Comparison of ENCODE assay signal across 29 cellular contexts in genomic region chr15:99863527-99864198, GRCh38.
"Had no signal": no experiment of that assay in that cellular context is flagged by ENCODE, and none has a peak within 500 bp of the region (broad histone marks: within the 10 kb centered on the region; RNA-seq: fewer than 3 reads in every experiment).

No MANE protein-coding gene starts in this region.

- DNase-seq: activated CD4-positive, alpha-beta memory T cell treated with anti-CD3 and anti-CD28 coated beads for 36 hours; activated CD4-positive, alpha-beta T cell treated with anti-CD3 and anti-CD28 coated beads, Interleukin-2, amount 10 ng/mL, durations not matched to agents 7 days and 5 days; activated CD4-positive, CD25-positive, alpha-beta regulatory T cell; activated CD8-positive, alpha-beta memory T cell treated with anti-CD3 and anti-CD28 coated beads for 24 hours; activated effector memory CD4-positive, alpha-beta T cell treated with anti-CD3 and anti-CD28 coated beads, Interleukin-2, amount 50 U/mL, for 16 hours; activated naive CD4-positive, alpha-beta T cell treated with Interleukin-2 at 50 U/mL for 16 hours; activated naive CD8-positive, alpha-beta T cell treated with anti-CD3 and anti-CD28 coated beads, Interleukin-2, amount 50 U/mL, for 24 hours; activated T-cell treated with anti-CD3 and anti-CD28 coated beads, Interleukin-2, amount 50 U/mL, for 4 hours; amygdala; KG1; MG63; MV-4-11; NCI-H1092 treated with DMSO at 0.1 percent for 48 hours; NCI-H1417 treated with DMSO at 0.1 percent for 48 hours; NCI-H1694; NCI-H2029; NCI-H2107; NCI-H345; NCI-H510A; NCI-H526 treated with DMSO at 0.1 percent for 48 hours; PC-3; SHP77; T-helper 17 cell; T1000 had no signal

- ATAC-seq: activated naive CD4-positive, alpha-beta T cell treated with anti-CD3 and anti-CD28 coated beads, Interleukin-2, amount 50 U/mL, for 72 hours; activated naive CD8-positive, alpha-beta T cell treated with anti-CD3 and anti-CD28 coated beads, Interleukin-2, amount 50 U/mL, for 24 hours; activated T-cell treated with anti-CD3 and anti-CD28 coated beads, Interleukin-2, amount 50 U/mL, for 4 hours; PC-3; SK-N-SH treated with all-trans-retinoic acid at 6 μM for 48 hours; T-helper 17 cell had no signal

- H3K4me3 Mint-ChIP-seq: activated CD4-positive, alpha-beta memory T cell treated with anti-CD3 and anti-CD28 coated beads for 36 hours; activated CD4-positive, alpha-beta T cell treated with anti-CD3 and anti-CD28 coated beads, Interleukin-2, amount 10 ng/mL, durations not matched to agents 7 days and 5 days; activated naive CD8-positive, alpha-beta T cell treated with anti-CD3 and anti-CD28 coated beads, Interleukin-2, amount 50 U/mL, for 24 hours; activated T-cell treated with anti-CD3 and anti-CD28 coated beads, Interleukin-2, amount 50 U/mL, for 4 hours; IgD-negative memory B cell; T-helper 17 cell had no signal

- H3K27ac ChIP-seq: SJSA1, VCaP had no signal

- H3K4me3 ChIP-seq: MG63, SJSA1 had no signal

- H3K9me3 Mint-ChIP-seq: activated CD4-positive, alpha-beta memory T cell treated with anti-CD3 and anti-CD28 coated beads for 36 hours; activated CD4-positive, alpha-beta T cell treated with anti-CD3 and anti-CD28 coated beads, Interleukin-2, amount 10 ng/mL, durations not matched to agents 7 days and 5 days; activated naive CD4-positive, alpha-beta T cell treated with anti-CD3 and anti-CD28 coated beads, Interleukin-2, amount 50 U/mL, for 72 hours; activated naive CD8-positive, alpha-beta T cell treated with anti-CD3 and anti-CD28 coated beads, Interleukin-2, amount 50 U/mL, for 24 hours; activated T-cell treated with anti-CD3 and anti-CD28 coated beads, Interleukin-2, amount 50 U/mL, for 4 hours; IgD-negative memory B cell had no signal

- H3K27me3 ChIP-seq: MG63, SJSA1 had no signal

- H3K27ac Mint-ChIP-seq: activated CD4-positive, alpha-beta memory T cell treated with anti-CD3 and anti-CD28 coated beads for 36 hours; activated CD4-positive, alpha-beta T cell treated with anti-CD3 and anti-CD28 coated beads, Interleukin-2, amount 10 ng/mL, durations not matched to agents 7 days and 5 days; activated naive CD4-positive, alpha-beta T cell treated with anti-CD3 and anti-CD28 coated beads, Interleukin-2, amount 50 U/mL, for 72 hours; activated naive CD8-positive, alpha-beta T cell treated with anti-CD3 and anti-CD28 coated beads, Interleukin-2, amount 50 U/mL, for 24 hours; IgD-negative memory B cell; T-helper 17 cell had no signal

- H3K4me1 ChIP-seq: SJSA1 had no signal

- H3K36me3 Mint-ChIP-seq: activated CD4-positive, alpha-beta memory T cell treated with anti-CD3 and anti-CD28 coated beads for 36 hours; activated naive CD4-positive, alpha-beta T cell treated with anti-CD3 and anti-CD28 coated beads, Interleukin-2, amount 50 U/mL, for 72 hours had no signal

- H3K27me3 Mint-ChIP-seq: activated CD4-positive, alpha-beta memory T cell treated with anti-CD3 and anti-CD28 coated beads for 36 hours; activated CD4-positive, alpha-beta T cell treated with anti-CD3 and anti-CD28 coated beads, Interleukin-2, amount 10 ng/mL, durations not matched to agents 7 days and 5 days; activated naive CD8-positive, alpha-beta T cell treated with anti-CD3 and anti-CD28 coated beads, Interleukin-2, amount 50 U/mL, for 24 hours; T-helper 17 cell had no signal

- H3K4me1 Mint-ChIP-seq: activated CD4-positive, alpha-beta T cell treated with anti-CD3 and anti-CD28 coated beads, Interleukin-2, amount 10 ng/mL, durations not matched to agents 7 days and 5 days; activated naive CD8-positive, alpha-beta T cell treated with anti-CD3 and anti-CD28 coated beads, Interleukin-2, amount 50 U/mL, for 24 hours; IgD-negative memory B cell had no signal
